ENCODE assay signal across 10 cellular contexts in the genomic region with DNA sequence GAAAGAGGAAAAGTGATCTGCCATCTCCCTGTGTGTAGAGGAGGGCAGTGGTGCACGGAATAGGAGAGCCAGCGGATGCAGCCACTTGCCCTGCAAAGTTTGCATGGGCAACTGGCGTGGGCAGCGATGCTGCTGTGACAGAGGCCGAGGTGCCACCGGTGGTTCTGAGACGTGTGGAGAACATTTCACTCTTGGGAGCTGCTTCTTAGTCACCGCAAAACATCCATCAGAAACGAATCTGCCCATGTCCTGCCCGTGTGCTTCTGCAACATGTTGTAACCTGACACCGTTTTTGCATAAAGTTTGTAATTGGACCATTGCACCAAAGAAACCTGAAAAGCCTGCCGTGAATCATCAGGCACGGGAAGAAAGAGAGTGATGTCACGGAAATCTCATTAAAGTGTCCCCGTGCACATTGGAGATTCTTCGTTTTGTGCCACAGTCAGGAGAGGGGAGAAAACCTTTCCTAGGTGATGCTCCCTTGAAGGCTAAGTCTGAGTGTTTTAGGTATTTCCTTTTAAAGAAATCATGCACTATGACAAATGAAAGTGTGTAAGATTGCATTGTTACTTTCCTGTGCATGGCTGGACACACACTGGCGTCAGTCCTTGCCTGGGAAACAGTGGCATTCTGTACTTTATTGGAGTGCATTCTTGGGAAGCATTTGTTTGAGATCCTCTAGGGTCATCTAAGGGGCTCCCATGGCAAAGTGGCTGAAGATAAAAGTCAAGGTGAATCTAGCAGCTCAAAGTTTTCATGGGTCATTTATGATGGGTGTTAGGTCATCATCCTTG.
DNase-seq lines count a peak whose midpoint lies in the region; ATAC-seq and TF ChIP-seq lines count a peak whose summit lies in the region.
"Had no signal": no experiment of that assay in that cellular context is flagged by ENCODE, and none has a peak within 500 bp of the region (broad histone marks: within the 10 kb centered on the region; RNA-seq: fewer than 3 reads in every experiment).

No MANE protein-coding gene starts in this region.

- peak overlapping the region; percentile 16 for H3K4me3 ChIP-seq in rectal smooth muscle tissue (ENCODE audit: low read length)
- H3K4me3 ChIP-seq in CD8-positive, alpha-beta memory T cell (ENCODE audit: low read length), result no peak overlapping the region

- H3K9me3 ChIP-seq in CD8-positive, alpha-beta memory T cell (ENCODE audit: low read length), result no peaks in the 10 kb centered on the region

- no peak overlapping the region for H3K9ac ChIP-seq in rectal smooth muscle tissue (ENCODE audit: low read length)

- H3K27ac ChIP-seq in foreskin keratinocyte (peak overlapping the region; percentile 78), rectal smooth muscle tissue (ENCODE audit: low read depth, low read length) (peak overlapping the region; percentile 48), caudate nucleus (ENCODE audit: low read depth, low read length) (no peak overlapping the region)
- H3K27ac ChIP-seq in CD8-positive, alpha-beta memory T cell (ENCODE audit: low read depth, low read length), result no peak overlapping the region

- DNase-seq in activated CD4-positive, CD25-positive, alpha-beta regulatory T cell (lab: John Stamatoyannopoulos, UW), result no peak
- DNase-seq in KBM-7, result peak; percentile 85
- peak; percentile 64 for DNase-seq in SK-N-DZ (ENCODE audit: low spot score)
- DNase-seq in foreskin keratinocyte, result peak; percentile 94 to 97
- no peak for DNase-seq in caudate nucleus (lab: John Stamatoyannopoulos, UW)
- no peak for DNase-seq in CD8-positive, alpha-beta memory T cell
- DNase-seq: activated T-cell treated with anti-CD3 and anti-CD28 coated beads, Interleukin-2, amount 50 U/mL, for 4 hours had no signal

- H3K27me3 ChIP-seq in foreskin keratinocyte, result no peaks in the 10 kb centered on the region
- H3K27me3 ChIP-seq in rectal smooth muscle tissue (ENCODE audit: control insufficient read depth, insufficient read depth, low read length), result no peaks in the 10 kb centered on the region
- no peaks in the 10 kb centered on the region for H3K27me3 ChIP-seq in CD8-positive, alpha-beta memory T cell (ENCODE audit: insufficient read depth, low read length, poor library complexity, severe bottlenecking)

- no peak overlapping the region for H3K27ac Mint-ChIP-seq in CD8-positive, alpha-beta memory T cell
- H3K27ac Mint-ChIP-seq: stimulated activated naive CD8-positive, alpha-beta T cell treated with anti-CD3 and anti-CD28 coated beads, Interleukin-15, Interleukin-2, amounts not matched to agents 100 ng/mL and 50 ng/mL, for 24 hours had no signal

- no peak for TF ChIP-seq CTCF in foreskin keratinocyte (conservative IDR thresholded peaks at IDR 0.05)

- peak overlapping the region in 1 of 7 donors; percentile 10 for H3K4me3 Mint-ChIP-seq in CD8-positive, alpha-beta memory T cell
- H3K4me3 Mint-ChIP-seq: activated T-cell treated with anti-CD3 and anti-CD28 coated beads, Interleukin-2, amount 50 U/mL, for 4 hours; stimulated activated naive CD8-positive, alpha-beta T cell treated with anti-CD3 and anti-CD28 coated beads, Interleukin-15, Interleukin-2, amounts not matched to agents 100 ng/mL and 50 ng/mL, for 24 hours had no signal

- POLR2A ChIA-PET in CD8-positive, alpha-beta memory T cell (lab: Charles Lee), result no interaction called here

- CTCF ChIA-PET in CD8-positive, alpha-beta memory T cell (lab: Charles Lee), result no interaction called here

- peaks cover 10 to 12% of the 10 kb centered on the region in 2 donors for H3K27me3 Mint-ChIP-seq in CD8-positive, alpha-beta memory T cell

- in situ Hi-C loops in KBM-7 (cut with MboI; ENCODE audit: low pct_unique_long_range_greater_than_20kb, low sequenced_read_pairs), result no loop called here

- no peaks in the 10 kb centered on the region for H3K36me3 Mint-ChIP-seq in CD8-positive, alpha-beta memory T cell

- peaks cover 9 to 11% (median 11%) of the 10 kb centered on the region in 3 donors for H3K4me1 Mint-ChIP-seq in CD8-positive, alpha-beta memory T cell

- peaks cover 19% of the 10 kb centered on the region for H3K4me1 ChIP-seq in foreskin keratinocyte
- peaks cover 7% of the 10 kb centered on the region for H3K4me1 ChIP-seq in rectal smooth muscle tissue (ENCODE audit: control insufficient read depth, insufficient read depth, low read length)
- H3K4me1 ChIP-seq in CD8-positive, alpha-beta memory T cell (ENCODE audit: insufficient read depth, low read length), result peaks cover 15% of the 10 kb centered on the region

- H3K9me3 Mint-ChIP-seq in CD8-positive, alpha-beta memory T cell, result no peaks in the 10 kb centered on the region
- H3K9me3 Mint-ChIP-seq: activated T-cell treated with anti-CD3 and anti-CD28 coated beads, Interleukin-2, amount 50 U/mL, for 4 hours; stimulated activated naive CD8-positive, alpha-beta T cell treated with anti-CD3 and anti-CD28 coated beads, Interleukin-15, Interleukin-2, amounts not matched to agents 100 ng/mL and 50 ng/mL, for 24 hours had no signal

- peak; percentile 19 to 43 for ATAC-seq in activated CD4-positive, CD25-positive, alpha-beta regulatory T cell treated with anti-CD3 and anti-CD28 coated beads, Interleukin-2, amount 50 U/mL, for 24 hours
- ATAC-seq in foreskin keratinocyte, result peak; percentile 72

- no peaks in the 10 kb centered on the region for H3K36me3 ChIP-seq in rectal smooth muscle tissue (ENCODE audit: control insufficient read depth, insufficient read depth, low read length)
- no peaks in the 10 kb centered on the region for H3K36me3 ChIP-seq in CD8-positive, alpha-beta memory T cell (ENCODE audit: insufficient read depth, low read length)

Comparison
In these comparisons a context has a peak if more than half of its experiments do, and no peak if none do; other contexts are left out.
1. DNase-seq: peak in KBM-7 (single experiment), SK-N-DZ (single experiment) and foreskin keratinocyte (2 of 2); none in activated CD4-positive, CD25-positive, alpha-beta regulatory T cell (0 of 4), caudate nucleus (0 of 61) and CD8-positive, alpha-beta memory T cell (0 of 5).
2. H3K27ac ChIP-seq: peak in foreskin keratinocyte (single experiment) and rectal smooth muscle tissue (single experiment); none in caudate nucleus (single experiment) and CD8-positive, alpha-beta memory T cell (single experiment).